In the genomic region with DNA sequence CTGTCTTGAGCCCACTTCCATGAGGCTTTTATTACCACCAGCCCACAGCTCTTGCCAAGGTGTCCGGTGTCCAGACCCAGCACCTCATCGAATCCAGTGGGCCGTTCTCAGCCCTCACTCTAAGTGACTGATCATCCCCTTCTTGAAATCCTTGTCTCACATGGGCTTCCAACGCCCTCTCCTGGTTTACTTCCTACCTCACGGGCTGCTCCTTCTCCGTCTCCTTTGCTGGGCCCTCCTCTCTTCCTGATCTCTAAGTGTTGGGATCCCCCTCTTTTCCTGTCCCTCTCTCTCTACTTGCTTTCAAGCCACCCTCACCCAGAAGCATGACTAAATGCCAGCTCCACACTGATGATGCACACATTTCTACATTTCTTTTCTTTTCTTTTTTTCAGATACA, we compare ENCODE assay signal across 12 cellular contexts. TPM values are rescaled to one million over a fixed set of nuclear protein-coding genes. Genes with fewer than 3 reads are reported as not detected.
A peak's percentile ranks its signal among the peaks of the same experiment; 100 is the strongest.
DNase-seq lines count a peak whose midpoint lies in the region; ATAC-seq and TF ChIP-seq lines count a peak whose summit lies in the region.
"Had no signal": no experiment of that assay in that cellular context is flagged by ENCODE, and none has a peak within 500 bp of the region (broad histone marks: within the 10 kb centered on the region; RNA-seq: fewer than 3 reads in every experiment).

No MANE protein-coding gene starts in this region.

- POLR2A ChIA-PET in CD8-positive, alpha-beta T cell (lab: Charles Lee): no interaction called here

- no peaks in the 10 kb centered on the region for H3K27me3 ChIP-seq in BE2C
- no peaks in the 10 kb centered on the region for H3K27me3 ChIP-seq in H9 (ENCODE audit: insufficient read depth, low read length)
- H3K27me3 ChIP-seq in hepatocyte: peaks cover 8% of the 10 kb centered on the region
- H3K27me3 ChIP-seq in ascending aorta: no peaks in the 10 kb centered on the region
- H3K27me3 ChIP-seq in CD8-positive, alpha-beta T cell (ENCODE audit: insufficient read depth, low read length): no peaks in the 10 kb centered on the region

- H3K79me2 ChIP-seq in H9 (ENCODE audit: insufficient read depth, low read length) (no peaks in the 10 kb centered on the region), hepatocyte (no peaks in the 10 kb centered on the region)

- no peak overlapping the region for H3K18ac ChIP-seq in H9 (ENCODE audit: insufficient read length, low read depth, low read length)

- H2AK5ac ChIP-seq in H9 (ENCODE audit: insufficient read length, low read length): no peak overlapping the region

- no peak overlapping the region for H4K91ac ChIP-seq in H9 (ENCODE audit: insufficient read length, low read depth, low read length)

- no CpG with 5 or more reads among the region's 6 CpGs for WGBS in H9 (ENCODE audit: extremely low coverage, insufficient read length, low lambda C conversion rate)
- 35% methylated on average over 6 of the region's 6 CpGs for WGBS in hepatocyte (ENCODE audit: low lambda C conversion rate, missing lambda C conversion rate)

- H3K14ac ChIP-seq in H9 (ENCODE audit: insufficient read depth, low read length): no peak overlapping the region

- H4K20me1 ChIP-seq in H9 (ENCODE audit: control insufficient read depth, insufficient read depth, insufficient read length): no peaks in the 10 kb centered on the region
- no peaks in the 10 kb centered on the region for H4K20me1 ChIP-seq in hepatocyte (ENCODE audit: insufficient read depth, poor library complexity, severe bottlenecking)

- no peaks in the 10 kb centered on the region for H3K23me2 ChIP-seq in H9 (ENCODE audit: insufficient read length, low read depth, low read length, poor library complexity, severe bottlenecking)

- no peak overlapping the region for H3K4ac ChIP-seq in H9 (ENCODE audit: low read depth, low read length)

- peaks cover 0 to 3% of the 10 kb centered on the region in 2 experiments; a peak in 2 of 5 replicates for H3K9me3 Mint-ChIP-seq in H9
- H3K9me3 Mint-ChIP-seq in CD8-positive, alpha-beta T cell: no peaks in the 10 kb centered on the region
- H3K9me3 Mint-ChIP-seq: natural killer cell treated with Interleukin-12 subunit alpha and Interleukin-12 subunit beta and Interleukin-15 and Interleukin-18, amount 100 ng/mL, for 72 hours; T-cell had no signal

- no peak overlapping the region for H3K27ac ChIP-seq in H9 (ENCODE audit: insufficient read length, low read depth, low read length)
- no peak overlapping the region for H3K27ac ChIP-seq in VCaP
- no peak overlapping the region for H3K27ac ChIP-seq in hepatocyte
- no peak overlapping the region for H3K27ac ChIP-seq in ascending aorta
- no peak overlapping the region for H3K27ac ChIP-seq in CD8-positive, alpha-beta T cell (ENCODE audit: low read depth, low read length)
- H3K27ac ChIP-seq: esophagus squamous epithelium had no signal

- H3K4me2 ChIP-seq in H9 (ENCODE audit: insufficient read depth, insufficient read length, low read length): no peak overlapping the region
- H3K4me2 ChIP-seq in hepatocyte: no peak overlapping the region

- H2BK12ac ChIP-seq in H9 (ENCODE audit: insufficient read length, low read depth, low read length): no peak overlapping the region

- peak; percentile 75 for TF ChIP-seq CTCF in BE2C (IDR thresholded peaks at IDR 0.05; ENCODE audit: low read depth, low read length)
- TF ChIP-seq CTCF in H9 (conservative IDR thresholded peaks at IDR 0.05): peak; percentile 65
- 0 out of 2 replicates have a peak, but pooled peaks have one; percentile 15 for TF ChIP-seq CTCF in VCaP (conservative IDR thresholded peaks at IDR 0.05)
- TF ChIP-seq CTCF in hepatocyte (IDR thresholded peaks at IDR 0.05; ENCODE audit: poor library complexity): peak; percentile 17
- TF ChIP-seq CTCF in ascending aorta (IDR thresholded peaks at IDR 0.05): no peak
- TF ChIP-seq CTCF in CD8-positive, alpha-beta T cell (IDR thresholded peaks at IDR 0.05): no peak

- no peak overlapping the region for H3T11ph ChIP-seq in H9 (ENCODE audit: low read length)

- no peak overlapping the region for H2BK15ac ChIP-seq in H9 (ENCODE audit: low read depth, low read length)

- no peak overlapping the region for H3K9ac ChIP-seq in H9 (ENCODE audit: extremely low read depth, insufficient read length, low read length)

- no peak overlapping the region for H2BK120ac ChIP-seq in H9 (ENCODE audit: low read depth, low read length, poor library complexity, severe bottlenecking)

- H3K23ac ChIP-seq in H9 (ENCODE audit: insufficient read length, low read depth, low read length): no peak overlapping the region

- H3K27me3 Mint-ChIP-seq in H9 (ENCODE audit: low read depth): peaks cover 29% of the 10 kb centered on the region
- peaks cover 23% of the 10 kb centered on the region for H3K27me3 Mint-ChIP-seq in CD8-positive, alpha-beta T cell (ENCODE audit: low read depth)

- no peaks in the 10 kb centered on the region for H3K36me3 Mint-ChIP-seq in H9 (ENCODE audit: insufficient read depth in 1 of 3, low read depth in 3 of 3)
- H3K36me3 Mint-ChIP-seq in CD8-positive, alpha-beta T cell: no peaks in the 10 kb centered on the region
- H3K36me3 Mint-ChIP-seq: natural killer cell treated with Interleukin-12 subunit alpha and Interleukin-12 subunit beta and Interleukin-15 and Interleukin-18, amount 100 ng/mL, for 72 hours; T-cell had no signal

- H3K4me1 ChIP-seq in BE2C: no peaks in the 10 kb centered on the region
- no peaks in the 10 kb centered on the region for H3K4me1 ChIP-seq in H9 (ENCODE audit: insufficient read depth, low read length)
- H3K4me1 ChIP-seq in hepatocyte (ENCODE audit: insufficient read depth): peaks cover 5% of the 10 kb centered on the region
- H3K4me1 ChIP-seq in ascending aorta: no peaks in the 10 kb centered on the region
- peaks cover 3% of the 10 kb centered on the region for H3K4me1 ChIP-seq in CD8-positive, alpha-beta T cell (ENCODE audit: insufficient read depth, low read length)

- no peaks in the 10 kb centered on the region for H3K79me1 ChIP-seq in H9 (ENCODE audit: insufficient read depth, low read depth, low read length, poor library complexity, severe bottlenecking)

- H3K9me2 ChIP-seq in hepatocyte (replicated peaks; ENCODE audit: insufficient read depth): no peaks in the 10 kb centered on the region

- no peaks in the 10 kb centered on the region for H3K36me3 ChIP-seq in BE2C
- no peaks in the 10 kb centered on the region for H3K36me3 ChIP-seq in hepatocyte (replicated peaks; ENCODE audit: insufficient read depth, low read depth)
- H3K36me3 ChIP-seq in ascending aorta: no peaks in the 10 kb centered on the region
- H3K36me3 ChIP-seq in CD8-positive, alpha-beta T cell (ENCODE audit: insufficient read depth, low read length): no peaks in the 10 kb centered on the region
- H3K36me3 ChIP-seq: esophagus squamous epithelium had no signal

- no peak overlapping the region for H4K8ac ChIP-seq in H9 (replicated peaks; ENCODE audit: insufficient read length, low read depth, low read length)

- no peak overlapping the region for H4K5ac ChIP-seq in H9 (ENCODE audit: insufficient read length, low read depth, low read length)

- H3K4me3 ChIP-seq in BE2C (ENCODE audit: low read depth, low read length) (no peak overlapping the region), hepatocyte (no peak overlapping the region), ascending aorta (no peak overlapping the region)
- no peak overlapping the region for H3K4me3 ChIP-seq in CD8-positive, alpha-beta T cell (ENCODE audit: low read depth, low read length)
- H3K4me3 ChIP-seq: esophagus squamous epithelium had no signal

- H2AFZ ChIP-seq in H9 (ENCODE audit: low read length) (no peak overlapping the region), hepatocyte (no peak overlapping the region)

- no peak for ATAC-seq in CD8-positive, alpha-beta T cell
- ATAC-seq: natural killer cell treated with Interleukin-12 subunit alpha and Interleukin-12 subunit beta and Interleukin-15 and Interleukin-18, amount 100 ng/mL, for 72 hours; T-cell had no signal

- H3K4me1 Mint-ChIP-seq in H9: peaks cover 15 to 19% of the 10 kb centered on the region in 2 experiments
- peaks cover 7% of the 10 kb centered on the region for H3K4me1 Mint-ChIP-seq in CD8-positive, alpha-beta T cell (ENCODE audit: low read depth)

- intact Hi-C loops in ascending aorta (cut with DNase I): no loop called here
- intact Hi-C loops in CD8-positive, alpha-beta T cell (cut with DNase I, micrococcal nuclease): no loop called here

- CTCF ChIA-PET in CD8-positive, alpha-beta T cell (lab: Charles Lee): interaction anchor here (1.5 to 3.6 kb wide), 4 partner anchors 15 to 86 kb away, joined by 3 to 20 read pairs (median 10); no protein-coding TSS in a partner anchor

- no peak overlapping the region; a peak in 1 of 5 replicates for H3K4me3 Mint-ChIP-seq in H9
- H3K4me3 Mint-ChIP-seq in CD8-positive, alpha-beta T cell: no peak overlapping the region
- H3K4me3 Mint-ChIP-seq: natural killer cell treated with Interleukin-12 subunit alpha and Interleukin-12 subunit beta and Interleukin-15 and Interleukin-18, amount 100 ng/mL, for 72 hours; T-cell had no signal

- no peak overlapping the region for H3K56ac ChIP-seq in H9 (ENCODE audit: insufficient read length, low read depth, low read length)

- 0 out of 7 replicates have a peak overlapping the region, but pooled peaks of 1 of the 3 experiments have one; percentile 25 for H3K27ac Mint-ChIP-seq in H9
- no peak overlapping the region for H3K27ac Mint-ChIP-seq in CD8-positive, alpha-beta T cell
- H3K27ac Mint-ChIP-seq: natural killer cell treated with Interleukin-12 subunit alpha and Interleukin-12 subunit beta and Interleukin-15 and Interleukin-18, amount 100 ng/mL, for 72 hours had no signal

- H2BK20ac ChIP-seq in H9 (ENCODE audit: low read depth, low read length, poor library complexity, severe bottlenecking): no peak overlapping the region

- H2BK5ac ChIP-seq in H9 (ENCODE audit: insufficient read length, low read length): no peak overlapping the region

- H3K9me3 ChIP-seq in BE2C (no peaks in the 10 kb centered on the region), H9 (ENCODE audit: control insufficient read depth, low read depth, low read length) (no peaks in the 10 kb centered on the region), hepatocyte (ENCODE audit: low read depth) (no peaks in the 10 kb centered on the region), ascending aorta (no peaks in the 10 kb centered on the region)
- H3K9me3 ChIP-seq in CD8-positive, alpha-beta T cell (ENCODE audit: low read length): no peaks in the 10 kb centered on the region
- H3K9me3 ChIP-seq: esophagus squamous epithelium had no signal

- DNase-seq in BE2C (peak; percentile 67), H9 (peak; percentile 73), hepatocyte (ENCODE audit: low spot score) (no peak), ascending aorta (ENCODE audit: low spot score in 2 of 2) (no peak), NCI-H1417 (lab: John Stamatoyannopoulos, UW) (no peak)
- no peak for DNase-seq in activated T-cell treated with anti-CD3 and anti-CD28 coated beads, Interleukin-2, amount 50 U/mL, for 1 hour
- DNase-seq in CD8-positive, alpha-beta T cell: no peak
- DNase-seq: esophagus squamous epithelium, NCI-H1930, T-cell had no signal

RNA-seq across cellular contexts. Expression of a gene that starts 9.0 kb away (rescaled TPM):
- polyA plus RNA-seq in BE2C (2012; ENCODE audit: insufficient read depth, insufficient read length, low read depth): not detected
- total RNA-seq in H9 (2021) (1.4 and 1.5 TPM in 2 replicates), hepatocyte (3.3 and 6.3 TPM in 2 replicates), ascending aorta (not detected)
- 10.8 and 11.9 TPM in 2 replicates for polyA plus RNA-seq in hepatocyte
- total RNA-seq in CD8-positive, alpha-beta T cell: not detected
- total RNA-seq: natural killer cell treated with Interleukin-12 subunit alpha and Interleukin-12 subunit beta and Interleukin-15 and Interleukin-18, amount 100 ng/mL, for 72 hours had no signal

RNA-seq across cellular contexts. Expression of a gene that starts 21.6 kb away (rescaled TPM):
- not detected for polyA plus RNA-seq in BE2C (2012; ENCODE audit: insufficient read depth, insufficient read length, low read depth)
- 2.3 and 2.4 TPM in 2 replicates for total RNA-seq in H9 (2021)
- not detected in 2 replicates for total RNA-seq in hepatocyte
- polyA plus RNA-seq in hepatocyte: 1.4 and 1.5 TPM in 2 replicates
- not detected for total RNA-seq in ascending aorta
- total RNA-seq in CD8-positive, alpha-beta T cell: under 1 TPM in 1 of 2 experiments, not detected in 1; 0.46 TPM
- total RNA-seq: esophagus squamous epithelium; natural killer cell treated with Interleukin-12 subunit alpha and Interleukin-12 subunit beta and Interleukin-15 and Interleukin-18, amount 100 ng/mL, for 72 hours had no signal

RNA-seq across cellular contexts. Expression of a gene that starts 21.9 kb away (rescaled TPM):
- polyA plus RNA-seq in BE2C (2012; ENCODE audit: insufficient read depth, insufficient read length, low read depth): 599 TPM
- total RNA-seq in H9 (2021) (515 and 524 TPM in 2 replicates), hepatocyte (224 and 251 TPM in 2 replicates), ascending aorta (109 TPM)
- polyA plus RNA-seq in hepatocyte: 166 and 212 TPM in 2 replicates
- total RNA-seq in CD8-positive, alpha-beta T cell: 10 to 100 TPM; 49.2 to 53.4 TPM

Comparison
In these comparisons a context has a peak if more than half of its experiments do, and no peak if none do; other contexts are left out.
1. DNase-seq: peak in BE2C (single experiment) and H9 (single experiment); none in hepatocyte (single experiment), ascending aorta (0 of 2), NCI-H1417 (0 of 3), activated T-cell treated with anti-CD3 and anti-CD28 coated beads, Interleukin-2, amount 50 U/mL, for 1 hour (single experiment) and CD8-positive, alpha-beta T cell (0 of 7).
2. CTCF ChIP-seq: peak in BE2C (single experiment), H9 (single experiment), VCaP (single experiment) and hepatocyte (single experiment); none in ascending aorta (0 of 3) and CD8-positive, alpha-beta T cell (single experiment).